8 cellular contexts compared by ENCODE assay signal in genomic region chr17:81513669-81514484, GRCh38. TPM values are rescaled to one million over a fixed set of nuclear protein-coding genes. Genes with fewer than 3 reads are reported as not detected.
A peak's percentile ranks its signal among the peaks of the same experiment; 100 is the strongest.
DNase-seq lines count a peak whose midpoint lies in the region; ATAC-seq lines count a peak whose summit lies in the region.

No MANE protein-coding gene starts in this region.

- peak overlapping the region; percentile 81 for H3K4me3 ChIP-seq in urinary bladder (ENCODE audit: low read depth, low read length)

- ATAC-seq in naive thymus-derived CD8-positive, alpha-beta T cell, result peak; percentile 2 to 3
- no peak for ATAC-seq in HG03520 (IDR thresholded peaks at IDR 0.05; ENCODE audit: unreplicated experiment)

- peaks cover 26 to 35% (median 33%) of the 10 kb centered on the region in 3 donors for H3K36me3 Mint-ChIP-seq in naive thymus-derived CD8-positive, alpha-beta T cell

- peak overlapping the region; percentile 99 for H3K27ac ChIP-seq in urinary bladder (ENCODE audit: low read depth)

- peak overlapping the region; percentile 79 to 96 (median 91) for H3K27ac Mint-ChIP-seq in naive thymus-derived CD8-positive, alpha-beta T cell

- under 1% methylated on average over 70 of the region's 70 CpGs for WGBS in urinary bladder

- POLR2A ChIA-PET in naive thymus-derived CD8-positive, alpha-beta T cell (lab: Charles Lee), result interaction anchor here (0.8 to 10.9 kb wide), 12 partner anchors 16 to 936 kb away, joined by 3 to 176 read pairs (median 6); partner anchors contain the start of genes CEP131, FAAP100, MRPL12 and NDUFAF8

- no peaks in the 10 kb centered on the region for H3K4me1 ChIP-seq in urinary bladder (ENCODE audit: insufficient read depth)

- peaks cover 4% of the 10 kb centered on the region for H3K36me3 ChIP-seq in urinary bladder (ENCODE audit: insufficient read depth)

- H3K9me3 Mint-ChIP-seq in naive thymus-derived CD8-positive, alpha-beta T cell, result peaks cover 0 to 2% (median 0%) of the 10 kb centered on the region in 9 donors

- H3K27me3 Mint-ChIP-seq in naive thymus-derived CD8-positive, alpha-beta T cell, result no peaks in the 10 kb centered on the region

- peak; percentile 63 for DNase-seq in activated T-cell treated with anti-CD3 and anti-CD28 coated beads, Interleukin-2, amount 50 U/mL, for 1 hour
- DNase-seq in activated T-cell treated with anti-CD3 and anti-CD28 coated beads for 4 hours, result no peak
- peak; percentile 70 for DNase-seq in NCI-H2171 treated with DMSO at 0.1 percent for 48 hours (lab: John Stamatoyannopoulos, UW)
- peak; percentile 26 for DNase-seq in activated T-helper 9 cell treated with anti-CD3 and anti-CD28 coated beads, Interleukin-2, amount 50 U/mL, for 16 hours (ENCODE audit: low read depth)
- DNase-seq in fibroblast of peridontal ligament (ENCODE audit: extremely low read depth), result peak; percentile 62
- peak in 6 of 10 donors; percentile 34 to 68 (median 44) for DNase-seq in naive thymus-derived CD8-positive, alpha-beta T cell

- H3K4me3 Mint-ChIP-seq in naive thymus-derived CD8-positive, alpha-beta T cell, result peak overlapping the region; percentile 81 to 98 (median 88)

- H3K4me1 Mint-ChIP-seq in naive thymus-derived CD8-positive, alpha-beta T cell, result peaks cover 29 to 64% (median 53%) of the 10 kb centered on the region in 4 donors

RNA-seq across cellular contexts. Expression of gene ACTG1, which starts 1.3 kb away (rescaled TPM):
- total RNA-seq in naive thymus-derived CD8-positive, alpha-beta T cell, result 1,000 to 10,000 TPM; 1,189 to 1,230 TPM
- polyA plus RNA-seq in naive thymus-derived CD8-positive, alpha-beta T cell, result 1,000 to 10,000 TPM; 1,334 to 1,669 (median 1,595) TPM
- 2,267 TPM for total RNA-seq in urinary bladder
- 2,840 TPM for polyA plus RNA-seq in urinary bladder

RNA-seq across cellular contexts. Expression of gene FSCN2, which starts 14.3 kb away (rescaled TPM):
- total RNA-seq in naive thymus-derived CD8-positive, alpha-beta T cell, result 1 to 10 TPM in 1 of 2 experiments, under 1 TPM in 1; 0.96 to 2.0 TPM
- polyA plus RNA-seq in naive thymus-derived CD8-positive, alpha-beta T cell, result not detected
- total RNA-seq in urinary bladder, result 0.69 TPM
- polyA plus RNA-seq in urinary bladder, result 0.43 TPM

RNA-seq across cellular contexts. Expression of gene FAAP100, which starts 38.3 kb away (rescaled TPM):
- total RNA-seq in naive thymus-derived CD8-positive, alpha-beta T cell, result 10 to 100 TPM; 52.5 to 55.9 TPM
- polyA plus RNA-seq in naive thymus-derived CD8-positive, alpha-beta T cell, result 10 to 100 TPM in 2 of 3 donors, 1 to 10 TPM in 1; 9.1 to 17.4 (median 11.7) TPM
- 14.0 TPM for total RNA-seq in urinary bladder
- 21.0 TPM for polyA plus RNA-seq in urinary bladder
